ENCODE assay signal across 27 cellular contexts in genomic region chr20:10065154-10065833, GRCh38. TPM values are rescaled to one million over a fixed set of nuclear protein-coding genes. Genes with fewer than 3 reads are reported as not detected.
DNase-seq lines count a peak whose midpoint lies in the region; ATAC-seq and TF ChIP-seq lines count a peak whose summit lies in the region.
"Had no signal": no experiment of that assay in that cellular context is flagged by ENCODE, and none has a peak within 500 bp of the region (broad histone marks: within the 10 kb centered on the region; RNA-seq: fewer than 3 reads in every experiment).

No MANE protein-coding gene starts in this region.

- in situ Hi-C loops in IMR-90 (cut with MboI; ENCODE audit: low sequenced_read_pairs), result no loop called here

- peak; percentile 14 for DNase-seq in AG10803 (ENCODE audit: low read depth)
- DNase-seq in IMR-90, result peak; percentile 33
- DNase-seq in fibroblast of the aortic adventitia (ENCODE audit: low read depth), result peak; percentile 7
- DNase-seq in hypothalamus (lab: John Stamatoyannopoulos, UW), result no peak
- no peak for DNase-seq in osteoblast (ENCODE audit: insufficient read length, low spot score, missing footprints)
- DNase-seq in right atrium auricular region (ENCODE audit: low spot score), result no peak
- DNase-seq in superior temporal gyrus (ENCODE audit: extremely low spot score), result no peak
- DNase-seq: cerebellar nuclear complex; DND-41; gastrocnemius medialis; immature natural killer cell; KG1; left lung; midbrain; naive thymus-derived CD8-positive, alpha-beta T cell; NCI-H187 treated with DMSO at 0.1 percent for 48 hours; NCI-H526 treated with DMSO at 0.1 percent for 48 hours; stimulated activated CD4-positive, alpha-beta T cell treated with anti-CD3 and anti-CD28 coated beads, Interleukin-2, amount 100 ng/mL, for 24 hours had no signal

- H4K91ac ChIP-seq in IMR-90 (ENCODE audit: insufficient read depth, low read depth, low read length), result no peak overlapping the region

- H2BK120ac ChIP-seq in IMR-90 (ENCODE audit: low read depth, low read length), result no peak overlapping the region

- no peak overlapping the region for H2BK20ac ChIP-seq in IMR-90 (ENCODE audit: low read depth, low read length)

- H3K79me1 ChIP-seq in IMR-90 (ENCODE audit: low read depth in 1 of 2, low read length in 2 of 2), result no peaks in the 10 kb centered on the region

- no peak overlapping the region for H3K18ac ChIP-seq in IMR-90 (ENCODE audit: low read depth, low read length)

- no peak overlapping the region for H3K4me3 Mint-ChIP-seq in activated T-helper 17 cell treated with anti-CD3 and anti-CD28 coated beads, Interleukin-2, amount 50 U/mL, for 72 hours
- H3K4me3 Mint-ChIP-seq: activated naive CD4-positive, alpha-beta T cell treated with anti-CD3 and anti-CD28 coated beads, Interleukin-2, amount 50 U/mL, for 24 hours; immature natural killer cell; naive thymus-derived CD8-positive, alpha-beta T cell had no signal

- POLR2A ChIA-PET in IMR-90 (lab: Charles Lee; ENCODE audit: unreplicated experiment), result interaction anchor here (0.6 kb wide), 1 partner anchor 31 kb away, joined by 4 read pairs; no protein-coding TSS in a partner anchor

- H3K36me3 ChIP-seq in IMR-90 (ENCODE audit: control insufficient read depth, insufficient read depth, low read length) (no peaks in the 10 kb centered on the region), osteoblast (ENCODE audit: insufficient read depth, low read length) (no peaks in the 10 kb centered on the region), right atrium auricular region (no peaks in the 10 kb centered on the region)
- H3K36me3 ChIP-seq: gastrocnemius medialis, left lung, thoracic aorta, vagina had no signal

- H2AK5ac ChIP-seq in IMR-90 (ENCODE audit: low read depth, low read length), result no peak overlapping the region

- intact Hi-C loops in IMR-90 (cut with micrococcal nuclease), result no loop called here

- no peak overlapping the region for H3K4me2 ChIP-seq in IMR-90 (ENCODE audit: low read depth, low read length)
- H3K4me2 ChIP-seq in osteoblast (ENCODE audit: insufficient read depth, low read length), result no peak overlapping the region
- H3K4me2 ChIP-seq: hepatocyte, smooth muscle cell had no signal

- TF ChIP-seq POLR2A in IMR-90 (IDR thresholded peaks at IDR 0.05; ENCODE audit: low read depth, low read length), result no peak

- no peaks in the 10 kb centered on the region for H3K9me3 Mint-ChIP-seq in activated T-helper 17 cell treated with anti-CD3 and anti-CD28 coated beads, Interleukin-2, amount 50 U/mL, for 72 hours
- H3K9me3 Mint-ChIP-seq: activated naive CD4-positive, alpha-beta T cell treated with anti-CD3 and anti-CD28 coated beads, Interleukin-2, amount 50 U/mL, for 24 hours had no signal

- no peak overlapping the region for H3K27ac Mint-ChIP-seq in activated T-helper 17 cell treated with anti-CD3 and anti-CD28 coated beads, Interleukin-2, amount 50 U/mL, for 72 hours
- H3K27ac Mint-ChIP-seq: activated naive CD4-positive, alpha-beta T cell treated with anti-CD3 and anti-CD28 coated beads, Interleukin-2, amount 50 U/mL, for 24 hours; immature natural killer cell; naive thymus-derived CD8-positive, alpha-beta T cell had no signal

- no TSS peak for BruUV-seq in IMR-90 (replicated peaks; lab: Mats Ljungman, UMichigan)

- H2AFZ ChIP-seq in IMR-90 (replicated peaks; ENCODE audit: low read length, poor library complexity), result no peak overlapping the region
- H2AFZ ChIP-seq in osteoblast (ENCODE audit: low read length), result no peak overlapping the region
- H2AFZ ChIP-seq: hepatocyte had no signal

- H3K4me1 ChIP-seq in IMR-90 (ENCODE audit: control insufficient read depth, insufficient read depth, low read length) (no peaks in the 10 kb centered on the region), osteoblast (ENCODE audit: insufficient read depth, low read length) (no peaks in the 10 kb centered on the region), right atrium auricular region (no peaks in the 10 kb centered on the region)
- H3K4me1 ChIP-seq: gastrocnemius medialis, left lung, vagina had no signal

- no peak overlapping the region for H3K56ac ChIP-seq in IMR-90 (ENCODE audit: extremely low read depth, insufficient read depth, low read length)

- H3K9me3 ChIP-seq in IMR-90 (ENCODE audit: control insufficient read depth, insufficient read depth, low read length), result no peaks in the 10 kb centered on the region
- no peaks in the 10 kb centered on the region for H3K9me3 ChIP-seq in osteoblast (ENCODE audit: low read depth, low read length)
- H3K9me3 ChIP-seq in right atrium auricular region, result no peaks in the 10 kb centered on the region
- H3K9me3 ChIP-seq: gastrocnemius medialis, left lung, thoracic aorta, vagina had no signal

- WGBS in IMR-90 (ENCODE audit: extremely low coverage in 2 of 2, insufficient read length in 1 of 2), 2 experiments, result 76% methylated on average over 3 of the region's 3 CpGs; no CpG with 5 or more reads in 1 of the 2 experiments

- H3K9ac ChIP-seq in IMR-90 (ENCODE audit: low read depth, low read length), result no peak overlapping the region

- CTCF ChIA-PET in IMR-90 (lab: Yijun Ruan, JAX), result no interaction called here

- H3K27me3 ChIP-seq in IMR-90 (ENCODE audit: control insufficient read depth, insufficient read depth, low read length) (peaks cover 5% of the 10 kb centered on the region), osteoblast (ENCODE audit: insufficient read depth, low read length) (peaks cover 4% of the 10 kb centered on the region), right atrium auricular region (no peaks in the 10 kb centered on the region)
- H3K27me3 ChIP-seq: gastrocnemius medialis, hepatocyte, left lung, vagina had no signal

- no peak overlapping the region for H2AK9ac ChIP-seq in IMR-90 (replicated peaks; ENCODE audit: low read depth, low read length, poor library complexity)

- TF ChIP-seq RAD21 in IMR-90 (IDR thresholded peaks at IDR 0.05; ENCODE audit: low read length), result no peak

- dilution Hi-C loops in IMR-90 (cut with HindIII; ENCODE audit: low sequenced_read_pairs, unreplicated experiment), result no loop called here

- TF ChIP-seq CTCF in AG10803 (conservative IDR thresholded peaks at IDR 0.05; ENCODE audit: low read length) (no peak), IMR-90 (conservative IDR thresholded peaks at IDR 0.05; ENCODE audit: low read depth, low read length) (no peak), fibroblast of the aortic adventitia (IDR thresholded peaks at IDR 0.05; ENCODE audit: insufficient read depth, low read length) (no peak), osteoblast (IDR thresholded peaks at IDR 0.05; ENCODE audit: extremely low read depth, low read depth, low read length) (no peak), right atrium auricular region (IDR thresholded peaks at IDR 0.05) (no peak)

- H3K79me2 ChIP-seq in osteoblast (ENCODE audit: insufficient read depth, low read length), result no peaks in the 10 kb centered on the region
- H3K79me2 ChIP-seq: hepatocyte had no signal

- H3K27me3 Mint-ChIP-seq in activated T-helper 17 cell treated with anti-CD3 and anti-CD28 coated beads, Interleukin-2, amount 50 U/mL, for 72 hours, result peaks cover 14% of the 10 kb centered on the region

- H3K27ac ChIP-seq in IMR-90 (ENCODE audit: insufficient read depth, low read length) (no peak overlapping the region), osteoblast (ENCODE audit: low read depth, low read length) (no peak overlapping the region), right atrium auricular region (no peak overlapping the region)
- H3K27ac ChIP-seq: C4-2B, epithelial cell of prostate, gastrocnemius medialis, hepatocyte, left lung, thoracic aorta, vagina had no signal

- no peaks in the 10 kb centered on the region for H3K9me1 ChIP-seq in IMR-90 (ENCODE audit: insufficient read depth, low read length)

- H2BK5ac ChIP-seq in IMR-90 (ENCODE audit: low read depth, low read length, poor library complexity, severe bottlenecking), result no peak overlapping the region

- H3K4ac ChIP-seq in IMR-90 (ENCODE audit: low read depth, low read length), result no peak overlapping the region

- H4K8ac ChIP-seq in IMR-90 (ENCODE audit: low read depth in 2 of 2, low read length in 2 of 2), result no peak overlapping the region

- H3K4me1 Mint-ChIP-seq in activated T-helper 17 cell treated with anti-CD3 and anti-CD28 coated beads, Interleukin-2, amount 50 U/mL, for 72 hours, result no peaks in the 10 kb centered on the region
- H3K4me1 Mint-ChIP-seq: activated naive CD4-positive, alpha-beta T cell treated with anti-CD3 and anti-CD28 coated beads, Interleukin-2, amount 50 U/mL, for 24 hours; immature natural killer cell had no signal

- no peak overlapping the region for H3K14ac ChIP-seq in IMR-90 (replicated peaks; ENCODE audit: low read depth, low read length)

- no peak for ATAC-seq in IMR-90 (ENCODE audit: low read depth)
- peak; percentile 16 for ATAC-seq in activated T-helper 17 cell treated with anti-CD3 and anti-CD28 coated beads, Interleukin-2, amount 50 U/mL, for 72 hours (replicated peaks)
- ATAC-seq: gastrocnemius medialis; left lung; naive thymus-derived CD8-positive, alpha-beta T cell; SK-N-SH treated with all-trans-retinoic acid at 6 μM for 48 hours had no signal

- no peak overlapping the region for H4K5ac ChIP-seq in IMR-90 (ENCODE audit: low read depth, low read length)

- H2BK15ac ChIP-seq in IMR-90 (ENCODE audit: low read depth, low read length), result no peak overlapping the region

- H3K23ac ChIP-seq in IMR-90 (ENCODE audit: low read depth, low read length), result no peak overlapping the region

- no peaks in the 10 kb centered on the region for H3K36me3 Mint-ChIP-seq in activated T-helper 17 cell treated with anti-CD3 and anti-CD28 coated beads, Interleukin-2, amount 50 U/mL, for 72 hours (ENCODE audit: low read depth)
- H3K36me3 Mint-ChIP-seq: activated naive CD4-positive, alpha-beta T cell treated with anti-CD3 and anti-CD28 coated beads, Interleukin-2, amount 50 U/mL, for 24 hours; immature natural killer cell had no signal

- H4K20me1 ChIP-seq in IMR-90 (ENCODE audit: insufficient read depth, low read length) (no peaks in the 10 kb centered on the region), osteoblast (ENCODE audit: insufficient read depth, low read length) (no peaks in the 10 kb centered on the region)

- H3K4me3 ChIP-seq in AG10803 (ENCODE audit: low read length) (no peak overlapping the region), IMR-90 (ENCODE audit: insufficient read depth, low read depth, low read length) (no peak overlapping the region), fibroblast of the aortic adventitia (ENCODE audit: low read depth, low read length) (no peak overlapping the region), osteoblast (ENCODE audit: insufficient read depth, low read length) (no peak overlapping the region), right atrium auricular region (no peak overlapping the region)
- H3K4me3 ChIP-seq: gastrocnemius medialis, hepatocyte, left lung, smooth muscle cell, thoracic aorta, vagina had no signal

RNA-seq across cellular contexts. Expression of gene ANKEF1, which starts 30.5 kb away (rescaled TPM):
- 0.54 and 0.56 TPM in 2 replicates for total RNA-seq in IMR-90 (2012; rRNA removed)
- polyA plus RNA-seq in IMR-90 (2012; rRNA removed), result 0.20 and 0.31 TPM in 2 replicates
- polyA plus RNA-seq in IMR-90 (2012; cell fraction: cytosol; rRNA removed), result 0.05 and 0.08 TPM in 2 replicates
- 0.03 and 0.19 TPM in 2 replicates for polyA plus RNA-seq in IMR-90 (2012; cell fraction: nucleus; rRNA removed; ENCODE audit: low replicate concordance)
- total RNA-seq in activated T-helper 17 cell treated with anti-CD3 and anti-CD28 coated beads, Interleukin-2, amount 50 U/mL, for 72 hours, result 1 to 10 TPM; 1.2 to 2.4 TPM
- 0.65 and 1.8 TPM in 2 replicates for total RNA-seq in fibroblast of the aortic adventitia (ENCODE audit: low replicate concordance)
- total RNA-seq in osteoblast, result 2.1 and 2.5 TPM in 2 replicates
- total RNA-seq in right atrium auricular region, result 1 to 10 TPM; 1.1 to 2.6 TPM

Comparison
In these comparisons a context has a peak if more than half of its experiments do, and no peak if none do; other contexts are left out.
1. DNase-seq: peak in AG10803 (single experiment), IMR-90 (single experiment) and fibroblast of the aortic adventitia (single experiment); none in hypothalamus (0 of 51), osteoblast (single experiment), right atrium auricular region (single experiment) and superior temporal gyrus (single experiment).